ENCODE assay signal across 8 cellular contexts in genomic region chr11:35662649-35663407, GRCh38. TPM values are rescaled to one million over a fixed set of nuclear protein-coding genes. Genes with fewer than 3 reads are reported as not detected.
A peak's percentile ranks its signal among the peaks of the same experiment; 100 is the strongest.
DNase-seq lines count a peak whose midpoint lies in the region; ATAC-seq and TF ChIP-seq lines count a peak whose summit lies in the region.

TSS of gene TRIM44 (plus strand) at chr11:35662775. CDS start at chr11:35663112, 337 bp downstream.

- peaks cover 10% of the 10 kb centered on the region for H3K27me3 Mint-ChIP-seq in activated CD4-positive, alpha-beta T cell treated with anti-CD3 and anti-CD28 coated beads, Interleukin-2, amount 10 ng/mL, durations not matched to agents 7 days and 5 days

- DNase-seq in AG09319 (ENCODE audit: extremely low read depth, low read depth) (peak; percentile 52), NCI-H446 (lab: John Stamatoyannopoulos, UW) (peak; percentile 80 to 88), dedifferentiated amniotic fluid mesenchymal stem cell (ENCODE audit: extremely low spot score) (peak; percentile 86), left lung (peak; percentile 88 to 94)
- DNase-seq in activated CD4-positive, alpha-beta T cell treated with anti-CD3 and anti-CD28 coated beads, Interleukin-2, amount 10 ng/mL, durations not matched to agents 7 days and 5 days, result peak; percentile 85
- DNase-seq in stimulated activated CD4-positive, alpha-beta T cell treated with anti-CD3 and anti-CD28 coated beads, Interleukin-2, amount 100 ng/mL, for 48 hours, result peak; percentile 69 to 77

- peak within 1 kb of the TSS; percentile 95 for H3K27ac Mint-ChIP-seq in activated CD4-positive, alpha-beta T cell treated with anti-CD3 and anti-CD28 coated beads, Interleukin-2, amount 10 ng/mL, durations not matched to agents 7 days and 5 days

- CTCF ChIA-PET in activated CD4-positive, alpha-beta T cell treated with anti-CD3 and anti-CD28 coated beads, Interleukin-2, amount 10 ng/mL, durations not matched to agents 7 days and 5 days (lab: Charles Lee), result interaction anchor here (0.6 kb wide), 1 partner anchor 380 kb away, joined by 3 read pairs; no protein-coding TSS in a partner anchor

- H3K27ac ChIP-seq in left lung, result peak within 1 kb of the TSS; percentile 94 to 98

- peaks cover 0 to 4% of the 10 kb centered on the region in 2 donors for H3K36me3 ChIP-seq in left lung

- H3K4me1 Mint-ChIP-seq in activated CD4-positive, alpha-beta T cell treated with anti-CD3 and anti-CD28 coated beads, Interleukin-2, amount 10 ng/mL, durations not matched to agents 7 days and 5 days, result peaks cover 43% of the 10 kb centered on the region

- POLR2A ChIA-PET in activated CD4-positive, alpha-beta T cell treated with anti-CD3 and anti-CD28 coated beads, Interleukin-2, amount 10 ng/mL, durations not matched to agents 7 days and 5 days (lab: Charles Lee), result no interaction called here

- peaks cover 45% of the 10 kb centered on the region for H3K36me3 Mint-ChIP-seq in activated CD4-positive, alpha-beta T cell treated with anti-CD3 and anti-CD28 coated beads, Interleukin-2, amount 10 ng/mL, durations not matched to agents 7 days and 5 days (ENCODE audit: low read depth)

- no peak for TF ChIP-seq CTCF in AG09319 (IDR thresholded peaks at IDR 0.05; ENCODE audit: low read depth, low read length)
- no peak for TF ChIP-seq CTCF in left lung (IDR thresholded peaks at IDR 0.05)

- peaks cover 0 to 3% of the 10 kb centered on the region in 2 donors for H3K27me3 ChIP-seq in left lung

- peak within 1 kb of the TSS; percentile 89 for H3K4me3 Mint-ChIP-seq in activated CD4-positive, alpha-beta T cell treated with anti-CD3 and anti-CD28 coated beads, Interleukin-2, amount 10 ng/mL, durations not matched to agents 7 days and 5 days

- ATAC-seq in GM18907 (IDR thresholded peaks at IDR 0.05; ENCODE audit: unreplicated experiment), result peak; percentile 94
- peak; percentile 90 for ATAC-seq in HG03159 (IDR thresholded peaks at IDR 0.05; ENCODE audit: unreplicated experiment)
- ATAC-seq in left lung, result peak; percentile 95

- H3K4me3 ChIP-seq in left lung, result peak within 1 kb of the TSS; percentile 58 to 84

- intact Hi-C loops in left lung (cut with DNase I), result no loop called here

- H3K4me1 ChIP-seq in left lung, result peaks cover 8 to 27% of the 10 kb centered on the region in 2 donors

- H3K9me3 Mint-ChIP-seq in activated CD4-positive, alpha-beta T cell treated with anti-CD3 and anti-CD28 coated beads, Interleukin-2, amount 10 ng/mL, durations not matched to agents 7 days and 5 days, result peaks cover 33% of the 10 kb centered on the region

- peaks cover 0 to 30% of the 10 kb centered on the region in 2 donors for H3K9me3 ChIP-seq in left lung

RNA-seq across cellular contexts. Expression of gene TRIM44, which starts in this region (rescaled TPM):
- total RNA-seq in activated CD4-positive, alpha-beta T cell treated with anti-CD3 and anti-CD28 coated beads, Interleukin-2, amount 10 ng/mL, durations not matched to agents 7 days and 5 days, result 10 to 100 TPM; 34.9 to 42.6 TPM
- total RNA-seq in left lung, result 10 to 100 TPM; 57.9 to 58.9 TPM

Comparison
In these comparisons a context has a peak if more than half of its experiments do, and no peak if none do; other contexts are left out.
1. Peak in every context shown above with its lines: DNase-seq, ATAC-seq, H3K4me3 ChIP-seq and H3K27ac ChIP-seq.